9 cellular contexts compared by ENCODE assay signal in the genomic region with DNA sequence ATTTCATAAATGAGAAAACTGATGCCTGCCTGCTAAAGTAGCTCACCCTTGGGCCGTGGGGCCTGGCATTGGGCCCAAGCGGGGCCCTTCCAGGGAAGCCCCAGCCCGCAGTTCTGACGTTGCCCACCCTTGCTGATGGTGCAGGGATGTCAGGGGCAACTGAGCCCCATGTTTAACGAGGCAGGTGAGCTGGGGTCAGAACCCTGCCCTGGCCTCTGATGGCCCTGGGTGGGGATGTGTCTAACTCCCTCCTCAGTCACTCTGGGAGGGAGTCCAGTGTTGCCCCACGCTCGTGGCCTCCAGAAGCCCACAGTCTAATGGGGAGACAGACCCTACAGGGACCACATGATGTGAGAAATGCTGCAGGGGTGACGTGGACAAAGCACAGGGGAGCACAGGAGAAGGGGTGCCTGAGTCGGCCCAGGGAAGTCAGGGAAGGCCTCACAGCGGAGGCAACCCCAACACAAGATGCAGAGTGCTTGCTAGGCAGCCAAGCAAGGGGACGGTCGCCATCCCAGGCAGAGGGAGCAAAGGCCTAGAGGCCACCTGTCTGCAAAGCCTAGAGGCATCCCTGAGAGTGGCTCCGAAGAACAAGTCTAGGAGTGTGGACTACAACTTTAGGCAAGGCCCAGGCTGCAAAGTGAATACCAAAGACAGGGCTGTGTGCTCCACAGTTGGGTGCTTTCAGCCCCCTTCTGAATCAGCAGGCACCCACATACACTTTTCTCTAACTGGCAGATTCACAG. TPM values are rescaled to one million over a fixed set of nuclear protein-coding genes. Genes with fewer than 3 reads are reported as not detected.
A peak's percentile ranks its signal among the peaks of the same experiment; 100 is the strongest.
DNase-seq lines count a peak whose midpoint lies in the region; ATAC-seq and TF ChIP-seq lines count a peak whose summit lies in the region.
"Had no signal": no experiment of that assay in that cellular context is flagged by ENCODE, and none has a peak within 500 bp of the region (broad histone marks: within the 10 kb centered on the region; RNA-seq: fewer than 3 reads in every experiment).

No MANE protein-coding gene starts in this region.

- POLR2A ChIA-PET in CD4-positive, alpha-beta T cell (lab: Charles Lee) = interaction anchor here (0.7 to 1.0 kb wide), 2 partner anchors 8 to 107 kb away, joined by 3 read pairs; no protein-coding TSS in a partner anchor
- POLR2A ChIA-PET in Panc1 (lab: Charles Lee) (no interaction called here), HEK293T (lab: Yijun Ruan, JAX) (interaction anchor here (0.7 to 3.1 kb wide), 4 partner anchors 20 to 27 kb away, joined by 3 to 27 read pairs (median 9); partner anchors contain the start of gene DDIT4)

- no peak for TF ChIP-seq POLR2A in prostate gland (IDR thresholded peaks at IDR 0.05)

- no peak overlapping the region for H3K9ac ChIP-seq in endodermal cell (ENCODE audit: extremely low read depth, low read length, poor library complexity, severe bottlenecking)

- in situ Hi-C loops in Panc1 (cut with HindIII; ENCODE audit: low pct_unique_long_range_greater_than_20kb, low sequenced_read_pairs) = no loop called here

- WGBS in endodermal cell (ENCODE audit: insufficient coverage in 1 of 2, insufficient read length in 1 of 2), 2 experiments = 92 to 95% methylated on average over 9 to 13 of the region's 13 CpGs
- WGBS in prostate gland = 82% methylated on average over 13 of the region's 13 CpGs

- CTCF ChIA-PET in CD4-positive, alpha-beta T cell (lab: Charles Lee) = interaction anchor here (0.9 to 2.0 kb wide), 2 partner anchors 25 to 33 kb away, joined by 6 to 8 read pairs; no protein-coding TSS in a partner anchor
- CTCF ChIA-PET in Panc1 (lab: Charles Lee) = no interaction called here
- CTCF ChIA-PET in HEK293T (lab: Yijun Ruan, JAX) = no interaction called here

- no peaks in the 10 kb centered on the region for H3K36me3 Mint-ChIP-seq in CD4-positive, alpha-beta T cell (ENCODE audit: low read depth)
- no peaks in the 10 kb centered on the region for H3K36me3 Mint-ChIP-seq in endodermal cell (ENCODE audit: low read depth)

- intact Hi-C loops in CD4-positive, alpha-beta T cell (cut with DNase I, micrococcal nuclease) = loop anchor here (1.0 to 5.0 kb wide), 2 partner anchors 20 to 37 kb away; no protein-coding TSS in a partner anchor
- intact Hi-C loops in Panc1 (cut with micrococcal nuclease; ENCODE audit: unreplicated experiment) (no loop called here), prostate gland (cut with DNase I) (no loop called here)

- peak overlapping the region; percentile 89 for H3K27ac ChIP-seq in CD4-positive, alpha-beta T cell (ENCODE audit: low read depth, low read length)
- H3K27ac ChIP-seq in Panc1 (ENCODE audit: low read length) (peak overlapping the region; percentile 94), endodermal cell (ENCODE audit: low read depth, low read length) (peak overlapping the region; percentile 33), prostate gland (peak overlapping the region; percentile 79 to 93)

- H3K4me1 ChIP-seq in Panc1 (ENCODE audit: control insufficient read depth, insufficient read depth, low read length) (peaks cover 36% of the 10 kb centered on the region), endodermal cell (ENCODE audit: control insufficient read depth, insufficient read depth, low read length) (no peaks in the 10 kb centered on the region), prostate gland (replicated peaks) (peaks cover 5% of the 10 kb centered on the region)

- no peak for ATAC-seq in CD4-positive, alpha-beta T cell (ENCODE audit: poor library complexity)
- ATAC-seq in Panc1 (no peak), HG02970 (IDR thresholded peaks at IDR 0.05; ENCODE audit: low FRiP score, unreplicated experiment) (no peak)

- no peaks in the 10 kb centered on the region for H3K9me3 ChIP-seq in CD4-positive, alpha-beta T cell (ENCODE audit: control insufficient read depth, low read length)
- H3K9me3 ChIP-seq in Panc1 (ENCODE audit: control insufficient read depth, insufficient read depth, low read depth, low read length) (no peaks in the 10 kb centered on the region), endodermal cell (ENCODE audit: control insufficient read depth, low read length) (no peaks in the 10 kb centered on the region), prostate gland (no peaks in the 10 kb centered on the region)

- no peaks in the 10 kb centered on the region for H3K27me3 ChIP-seq in CD4-positive, alpha-beta T cell (ENCODE audit: control insufficient read depth, insufficient read depth, low read length)
- H3K27me3 ChIP-seq in Panc1 (ENCODE audit: control insufficient read depth, insufficient read depth, low read length) (no peaks in the 10 kb centered on the region), endodermal cell (ENCODE audit: control insufficient read depth, insufficient read depth, low read length, poor library complexity, severe bottlenecking) (no peaks in the 10 kb centered on the region), prostate gland (replicated peaks; ENCODE audit: insufficient read depth) (no peaks in the 10 kb centered on the region)

- BruUV-seq in Panc1 (replicated peaks; lab: Mats Ljungman, UMichigan) = no TSS peak

- H3K4me3 Mint-ChIP-seq in CD4-positive, alpha-beta T cell = no peak overlapping the region
- no peak overlapping the region for H3K4me3 Mint-ChIP-seq in endodermal cell

- no peak for TF ChIP-seq CTCF in CD4-positive, alpha-beta T cell (IDR thresholded peaks at IDR 0.05)
- no peak for TF ChIP-seq CTCF in Panc1 (IDR thresholded peaks at IDR 0.05)
- no peak for TF ChIP-seq CTCF in endodermal cell (conservative IDR thresholded peaks at IDR 0.05)
- TF ChIP-seq CTCF in prostate gland (IDR thresholded peaks at IDR 0.05) = no peak

- H3K4me3 ChIP-seq in Panc1 (ENCODE audit: low read depth in 2 of 2, low read length in 2 of 2) (no peak overlapping the region), endodermal cell (ENCODE audit: low read length) (no peak overlapping the region), prostate gland (no peak overlapping the region)

- H3K27ac Mint-ChIP-seq in CD4-positive, alpha-beta T cell = peak overlapping the region; percentile 96
- no peak overlapping the region for H3K27ac Mint-ChIP-seq in endodermal cell

- no peaks in the 10 kb centered on the region for H3K27me3 Mint-ChIP-seq in CD4-positive, alpha-beta T cell
- H3K27me3 Mint-ChIP-seq in endodermal cell (ENCODE audit: insufficient read depth) = peaks cover 6% of the 10 kb centered on the region

- H3K4me1 Mint-ChIP-seq in CD4-positive, alpha-beta T cell (ENCODE audit: low read depth) = peaks cover 65% of the 10 kb centered on the region
- peaks cover 5% of the 10 kb centered on the region for H3K4me1 Mint-ChIP-seq in endodermal cell

- H3K36me3 ChIP-seq in Panc1 (ENCODE audit: control insufficient read depth, insufficient read depth, low read length) (no peaks in the 10 kb centered on the region), endodermal cell (ENCODE audit: control insufficient read depth, insufficient read depth, low read length) (no peaks in the 10 kb centered on the region), prostate gland (no peaks in the 10 kb centered on the region)

- no peak for DNase-seq in CD4-positive, alpha-beta T cell
- DNase-seq in Panc1 (ENCODE audit: low read depth, low spot score) (no peak), endodermal cell (no peak), prostate gland (ENCODE audit: low spot score) (no peak), HEK293T (ENCODE audit: extremely low spot score) (no peak), RKO (ENCODE audit: low spot score) (no peak), NCI-H526 (lab: John Stamatoyannopoulos, UW) (no peak)
- DNase-seq: head of caudate nucleus had no signal

- no peaks in the 10 kb centered on the region for H3K9me3 Mint-ChIP-seq in CD4-positive, alpha-beta T cell
- peaks cover 5% of the 10 kb centered on the region for H3K9me3 Mint-ChIP-seq in endodermal cell

TF ChIP-seq in HEK293T, 16 proteins besides CTCF, POLR2A, EP300 and RAD21:
- TF ChIP-seq CTBP1 (IDR thresholded peaks at IDR 0.05; ENCODE audit: borderline replicate concordance) (no peak), FOXM1 (IDR thresholded peaks at IDR 0.05; ENCODE audit: borderline replicate concordance) (no peak), ZNF384 (IDR thresholded peaks at IDR 0.05) (no peak), LEF1 (IDR thresholded peaks at IDR 0.05; ENCODE audit: borderline replicate concordance) (no peak), HDGF (IDR thresholded peaks at IDR 0.05; ENCODE audit: borderline replicate concordance) (no peak), FOXA1 (IDR thresholded peaks at IDR 0.05) (no peak), L3MBTL2 (conservative IDR thresholded peaks at IDR 0.05) (no peak), ARNT (IDR thresholded peaks at IDR 0.05) (no peak), SUZ12 (IDR thresholded peaks at IDR 0.05) (no peak), BHLHE40 (IDR thresholded peaks at IDR 0.05; ENCODE audit: borderline replicate concordance) (no peak), TARDBP (IDR thresholded peaks at IDR 0.05) (no peak), SP1 (IDR thresholded peaks at IDR 0.05) (no peak), NFRKB (IDR thresholded peaks at IDR 0.05) (no peak), ELF4 (IDR thresholded peaks at IDR 0.05) (no peak), FOXK2 (IDR thresholded peaks at IDR 0.05) (no peak)
- TF ChIP-seq, protein P1, sequence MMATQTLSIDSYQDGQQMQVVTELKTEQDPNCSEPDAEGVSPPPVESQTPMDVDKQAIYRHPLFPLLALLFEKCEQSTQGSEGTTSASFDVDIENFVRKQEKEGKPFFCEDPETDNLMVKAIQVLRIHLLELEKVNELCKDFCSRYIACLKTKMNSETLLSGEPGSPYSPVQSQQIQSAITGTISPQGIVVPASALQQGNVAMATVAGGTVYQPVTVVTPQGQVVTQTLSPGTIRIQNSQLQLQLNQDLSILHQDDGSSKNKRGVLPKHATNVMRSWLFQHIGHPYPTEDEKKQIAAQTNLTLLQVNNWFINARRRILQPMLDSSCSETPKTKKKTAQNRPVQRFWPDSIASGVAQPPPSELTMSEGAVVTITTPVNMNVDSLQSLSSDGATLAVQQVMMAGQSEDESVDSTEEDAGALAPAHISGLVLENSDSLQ (IDR thresholded peaks at IDR 0.05) = no peak

RNA-seq across cellular contexts. Expression of gene DDIT4, which starts 25.2 kb away (rescaled TPM):
- 100 to 1,000 TPM; 427 to 436 TPM for total RNA-seq in CD4-positive, alpha-beta T cell
- total RNA-seq in Panc1 (2021; ENCODE audit: unreplicated experiment) (157 TPM), endodermal cell (10 to 100 TPM; 20.5 to 30.2 TPM), prostate gland (100 to 1,000 TPM; 259 to 265 TPM)
- 344 TPM for polyA plus RNA-seq in Panc1 (2012; ENCODE audit: insufficient read length)
- 178 TPM for polyA plus RNA-seq in endodermal cell (2013, experiment 1 of 2)
- 119 TPM for polyA plus RNA-seq in endodermal cell (2013, experiment 2 of 2)

RNA-seq across cellular contexts. Expression of gene DNAJB12, which starts 55.8 kb away (rescaled TPM):
- 10 to 100 TPM; 25.2 to 27.0 TPM for total RNA-seq in CD4-positive, alpha-beta T cell
- total RNA-seq in Panc1 (2021; ENCODE audit: unreplicated experiment) = 51.0 TPM
- 46.8 TPM for polyA plus RNA-seq in Panc1 (2012; ENCODE audit: insufficient read length)
- 10 to 100 TPM; 22.6 to 27.5 TPM for total RNA-seq in endodermal cell
- 18.3 TPM for polyA plus RNA-seq in endodermal cell (2013, experiment 1 of 2)
- polyA plus RNA-seq in endodermal cell (2013, experiment 2 of 2) = 17.5 TPM
- 10 to 100 TPM; 33.0 to 55.9 TPM for total RNA-seq in prostate gland

Comparison
In these comparisons a context has a peak if more than half of its experiments do, and no peak if none do; other contexts are left out.
1. H3K27ac ChIP-seq: peak in every context shown above with its lines; median percentile 94 in Panc1; 89 in CD4-positive, alpha-beta T cell; 86 in prostate gland; 33 in endodermal cell.
2. intact Hi-C loops: an anchor here in CD4-positive, alpha-beta T cell (1.0 to 5.0 kb wide); none called in Panc1 and prostate gland.